19 cellular contexts compared by ENCODE assay signal in the genomic region with DNA sequence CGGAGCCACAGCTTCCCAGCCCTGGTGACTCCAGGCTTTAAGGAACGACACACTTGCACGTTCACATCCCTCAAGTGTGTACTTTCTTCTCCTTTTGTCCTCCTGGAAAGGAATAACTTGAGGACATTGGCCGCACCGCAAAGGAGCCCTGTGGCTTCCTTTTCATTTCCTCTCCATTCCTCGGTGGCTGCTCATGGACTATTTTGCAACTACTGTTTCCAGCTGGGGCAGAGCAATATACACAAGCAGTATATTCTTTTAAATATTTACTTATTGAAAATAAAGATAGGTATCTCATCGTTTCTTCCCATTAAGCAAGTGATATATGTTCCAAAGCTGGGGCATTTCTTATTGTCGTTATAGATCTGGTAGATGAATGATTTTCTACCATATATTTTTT.
DNase-seq lines count a peak whose midpoint lies in the region; ATAC-seq and TF ChIP-seq lines count a peak whose summit lies in the region.
"Had no signal": no experiment of that assay in that cellular context is flagged by ENCODE, and none has a peak within 500 bp of the region (broad histone marks: within the 10 kb centered on the region; RNA-seq: fewer than 3 reads in every experiment).

No MANE protein-coding gene starts in this region.

- ATAC-seq in HG02610 (IDR thresholded peaks at IDR 0.05; ENCODE audit: unreplicated experiment) (no peak), left ventricle myocardium superior (no peak)
- ATAC-seq: T-cell had no signal

- no peaks in the 10 kb centered on the region for H3K9me3 Mint-ChIP-seq in activated T-helper 2 cell treated with anti-CD3 and anti-CD28 coated beads, Interferon-gamma antibody, Interleukin-2, Interleukin-4, amounts not matched to agents 10 μg/mL and 5 μg/mL and 100 μg/mL, durations not matched to agents 14 hours and 24 hours and 36 hours
- H3K9me3 Mint-ChIP-seq: HFFc6 had no signal

- DNase-seq in H4 (ENCODE audit: low spot score) (peak; percentile 35), NB4 (ENCODE audit: low read depth) (peak; percentile 1), fibroblast of villous mesenchyme (ENCODE audit: low read depth) (peak; percentile 74), left ventricle myocardium superior (no peak), CD1c-positive myeloid dendritic cell (ENCODE audit: extremely low spot score) (no peak)
- no peak for DNase-seq in activated T-helper 2 cell treated with anti-CD3 and anti-CD28 coated beads, Interferon-gamma antibody, Interleukin-2, Interleukin-4, amounts not matched to agents 10 μg/mL and 5 μg/mL and 100 μg/mL, durations not matched to agents 14 hours and 24 hours and 36 hours (ENCODE audit: low spot score)
- DNase-seq: CD8-positive, alpha-beta memory T cell; DMS79; HFFc6; NCI-H1436; NCI-H2029; NCI-H524; Peyer's patch; SHP77; SK-N-SH; T-cell had no signal

- no peak overlapping the region for H3K4me3 Mint-ChIP-seq in activated T-helper 2 cell treated with anti-CD3 and anti-CD28 coated beads, Interferon-gamma antibody, Interleukin-2, Interleukin-4, amounts not matched to agents 10 μg/mL and 5 μg/mL and 100 μg/mL, durations not matched to agents 14 hours and 24 hours and 36 hours (ENCODE audit: low read depth)
- H3K4me3 Mint-ChIP-seq: B cell; CD8-positive, alpha-beta memory T cell; HFFc6; T-cell had no signal

- no peaks in the 10 kb centered on the region for H3K36me3 Mint-ChIP-seq in activated T-helper 2 cell treated with anti-CD3 and anti-CD28 coated beads, Interferon-gamma antibody, Interleukin-2, Interleukin-4, amounts not matched to agents 10 μg/mL and 5 μg/mL and 100 μg/mL, durations not matched to agents 14 hours and 24 hours and 36 hours (ENCODE audit: low read depth)
- H3K36me3 Mint-ChIP-seq: CD8-positive, alpha-beta memory T cell; T-cell had no signal

- H3K4me3 ChIP-seq in BLaER1 (no peak overlapping the region), NB4 (ENCODE audit: low read depth, low read length) (no peak overlapping the region), fibroblast of villous mesenchyme (ENCODE audit: low read depth, low read length) (no peak overlapping the region)
- H3K4me3 ChIP-seq: Peyer's patch had no signal

- no peak for TF ChIP-seq POLR2A in NB4 (IDR thresholded peaks at IDR 0.05; ENCODE audit: extremely low read depth, insufficient read length)

- H4K20me1 ChIP-seq in BLaER1: no peaks in the 10 kb centered on the region

- H3K4me1 ChIP-seq in BLaER1: peaks cover 11% of the 10 kb centered on the region
- H3K4me1 ChIP-seq: Peyer's patch had no signal

- H3K27ac Mint-ChIP-seq in activated T-helper 2 cell treated with anti-CD3 and anti-CD28 coated beads, Interferon-gamma antibody, Interleukin-2, Interleukin-4, amounts not matched to agents 10 μg/mL and 5 μg/mL and 100 μg/mL, durations not matched to agents 14 hours and 24 hours and 36 hours: no peak overlapping the region
- H3K27ac Mint-ChIP-seq: B cell; CD8-positive, alpha-beta memory T cell; HFFc6; T-cell had no signal

- no peaks in the 10 kb centered on the region for H3K4me1 Mint-ChIP-seq in activated T-helper 2 cell treated with anti-CD3 and anti-CD28 coated beads, Interferon-gamma antibody, Interleukin-2, Interleukin-4, amounts not matched to agents 10 μg/mL and 5 μg/mL and 100 μg/mL, durations not matched to agents 14 hours and 24 hours and 36 hours (ENCODE audit: low read depth)
- H3K4me1 Mint-ChIP-seq: B cell; CD8-positive, alpha-beta memory T cell; T-cell had no signal

- no peaks in the 10 kb centered on the region for H3K9me3 ChIP-seq in BLaER1
- H3K9me3 ChIP-seq: Peyer's patch, SK-N-SH had no signal

- TF ChIP-seq CTCF in NB4 (IDR thresholded peaks at IDR 0.05; ENCODE audit: low read depth, low read length) (no peak), fibroblast of villous mesenchyme (IDR thresholded peaks at IDR 0.05; ENCODE audit: insufficient read depth, low read depth, low read length) (no peak)

- intact Hi-C loops in activated T-helper 2 cell treated with anti-CD3 and anti-CD28 coated beads, Interferon-gamma antibody, Interleukin-2, Interleukin-4, amounts not matched to agents 10 μg/mL and 5 μg/mL and 100 μg/mL, durations not matched to agents 14 hours and 24 hours and 36 hours (cut with micrococcal nuclease): no loop called here
- intact Hi-C loops in left ventricle myocardium superior (cut with micrococcal nuclease): no loop called here

- no peaks in the 10 kb centered on the region for H3K36me3 ChIP-seq in BLaER1
- H3K36me3 ChIP-seq: Peyer's patch had no signal

- H3K27ac ChIP-seq in BLaER1: no peak overlapping the region
- H3K27ac ChIP-seq: Peyer's patch had no signal

- peak overlapping the region; percentile 49 for H3K4me2 ChIP-seq in BLaER1
- H3K4me2 ChIP-seq: SK-N-SH had no signal

- no peaks in the 10 kb centered on the region for H3K27me3 ChIP-seq in BLaER1
- H3K27me3 ChIP-seq: Peyer's patch had no signal

- H3K27me3 Mint-ChIP-seq in activated T-helper 2 cell treated with anti-CD3 and anti-CD28 coated beads, Interferon-gamma antibody, Interleukin-2, Interleukin-4, amounts not matched to agents 10 μg/mL and 5 μg/mL and 100 μg/mL, durations not matched to agents 14 hours and 24 hours and 36 hours (ENCODE audit: low read depth): peaks cover 4% of the 10 kb centered on the region
- H3K27me3 Mint-ChIP-seq: B cell had no signal

- no peak overlapping the region for H3K9ac ChIP-seq in BLaER1
- H3K9ac ChIP-seq: SK-N-SH had no signal

Comparison
In these comparisons a context has a peak if more than half of its experiments do, and no peak if none do; other contexts are left out.
1. DNase-seq: peak in H4 (single experiment), NB4 (single experiment) and fibroblast of villous mesenchyme (single experiment); none in activated T-helper 2 cell treated with anti-CD3 and anti-CD28 coated beads, Interferon-gamma antibody, Interleukin-2, Interleukin-4, amounts not matched to agents 10 μg/mL and 5 μg/mL and 100 μg/mL, durations not matched to agents 14 hours and 24 hours and 36 hours (single experiment), left ventricle myocardium superior (single experiment) and CD1c-positive myeloid dendritic cell (single experiment).